Comparison of ENCODE assay signal across 10 cellular contexts in genomic region chr2:42754021-42754775, GRCh38.
DNase-seq lines count a peak whose midpoint lies in the region; ATAC-seq and TF ChIP-seq lines count a peak whose summit lies in the region.
"Had no signal": no experiment of that assay in that cellular context is flagged by ENCODE, and none has a peak within 500 bp of the region (broad histone marks: within the 10 kb centered on the region; RNA-seq: fewer than 3 reads in every experiment).

No MANE protein-coding gene starts in this region.

- peaks cover 5% of the 10 kb centered on the region for H3K36me3 Mint-ChIP-seq in memory B cell

- H3K9me3 ChIP-seq in OCI-LY3 (ENCODE audit: insufficient read depth, low read length): no peaks in the 10 kb centered on the region

- peak overlapping the region; percentile 29; the same call in 1 of the 2 replicates for H3K9ac ChIP-seq in OCI-LY3 (ENCODE audit: low read length)
- H3K9ac ChIP-seq: parathyroid adenoma had no signal

- H3K27ac ChIP-seq in OCI-LY3 (ENCODE audit: low read length): peak overlapping the region; percentile 76
- H3K27ac ChIP-seq: parathyroid adenoma had no signal

- H3K4me1 ChIP-seq in OCI-LY3 (ENCODE audit: low read length): peaks cover 68% of the 10 kb centered on the region
- H3K4me1 ChIP-seq: parathyroid adenoma had no signal

- peaks cover 39% of the 10 kb centered on the region for H3K4me1 Mint-ChIP-seq in memory B cell

- DNase-seq in memory B cell (ENCODE audit: low spot score in 2 of 2) (peak; percentile 38 to 55), NCI-H1436 (lab: John Stamatoyannopoulos, UW) (no peak), NCI-H146 (lab: John Stamatoyannopoulos, UW) (no peak)
- no peak for DNase-seq in activated CD4-positive, alpha-beta T cell treated with anti-CD3 and anti-CD28 coated beads, Interleukin-2, amount 50 U/mL, for 1 hour

- H3K4me2 ChIP-seq in OCI-LY3 (ENCODE audit: low read length): peak overlapping the region; percentile 69

- H3K4me3 ChIP-seq in OCI-LY3 (ENCODE audit: low read length): peak overlapping the region; percentile 32

- H3K27ac Mint-ChIP-seq in memory B cell: peak overlapping the region; percentile 91
- H3K27ac Mint-ChIP-seq: activated naive CD8-positive, alpha-beta T cell had no signal

- H3K27me3 ChIP-seq in OCI-LY3 (ENCODE audit: low read depth, low read length): no peaks in the 10 kb centered on the region

- H4K20me1 ChIP-seq in OCI-LY3 (ENCODE audit: insufficient read depth, low read length): no peaks in the 10 kb centered on the region

- TF ChIP-seq POLR2A in GM18505 (IDR thresholded peaks at IDR 0.05; ENCODE audit: borderline replicate concordance, extremely low read depth, insufficient read depth, insufficient read length): no peak

- H3K9me3 Mint-ChIP-seq in memory B cell: no peaks in the 10 kb centered on the region

- TF ChIP-seq CTCF in OCI-LY3 (IDR thresholded peaks at IDR 0.05; ENCODE audit: low read depth, low read length): no peak

- ATAC-seq in GM18505 (IDR thresholded peaks at IDR 0.05; ENCODE audit: unreplicated experiment) (peak; percentile 41), HG02610 (IDR thresholded peaks at IDR 0.05; ENCODE audit: unreplicated experiment) (peak; percentile 72), memory B cell (ENCODE audit: low read depth) (peak; percentile 76), GM18502 (IDR thresholded peaks at IDR 0.05; ENCODE audit: poor library complexity, unreplicated experiment) (no peak)

- H2AFZ ChIP-seq in OCI-LY3 (ENCODE audit: low read depth, low read length): no peak overlapping the region
- H2AFZ ChIP-seq: parathyroid adenoma had no signal

- H3K79me2 ChIP-seq in OCI-LY3 (ENCODE audit: low read length): no peaks in the 10 kb centered on the region
- H3K79me2 ChIP-seq: parathyroid adenoma had no signal

- H3K4me3 Mint-ChIP-seq in memory B cell: peak overlapping the region; percentile 59
- H3K4me3 Mint-ChIP-seq: activated naive CD8-positive, alpha-beta T cell had no signal

- H3K27me3 Mint-ChIP-seq in memory B cell: no peaks in the 10 kb centered on the region
- H3K27me3 Mint-ChIP-seq: activated naive CD8-positive, alpha-beta T cell had no signal

- H3K36me3 ChIP-seq in OCI-LY3 (replicated peaks; ENCODE audit: low read depth, low read length): peaks cover 9% of the 10 kb centered on the region

Comparison
In these comparisons a context has a peak if more than half of its experiments do, and no peak if none do; other contexts are left out.
1. DNase-seq: peak in memory B cell (2 of 2); none in NCI-H1436 (single experiment), activated CD4-positive, alpha-beta T cell treated with anti-CD3 and anti-CD28 coated beads, Interleukin-2, amount 50 U/mL, for 1 hour (single experiment) and NCI-H146 (single experiment).